ENCODE assay signal across 25 cellular contexts in the genomic region with DNA sequence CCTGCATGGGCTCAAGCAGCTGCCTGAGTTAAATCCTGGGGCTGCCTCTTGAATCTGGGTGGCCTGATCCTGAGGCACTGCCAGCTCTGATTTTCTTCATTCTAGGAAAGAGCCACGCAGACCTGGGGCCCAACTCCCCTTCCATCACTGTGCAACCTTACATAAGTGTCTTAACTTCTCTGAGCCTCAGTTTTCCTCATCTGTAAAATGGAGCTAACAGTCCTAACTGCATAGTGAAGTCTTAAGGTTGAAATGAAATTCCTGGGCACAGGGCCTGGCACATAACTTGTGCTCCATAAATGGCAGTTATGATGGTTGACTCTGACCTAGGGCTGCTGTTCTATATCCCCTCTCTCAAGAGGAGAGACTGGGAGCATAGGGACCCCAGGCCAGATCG.
"Had no signal": no experiment of that assay in that cellular context is flagged by ENCODE, and none has a peak within 500 bp of the region (broad histone marks: within the 10 kb centered on the region; RNA-seq: fewer than 3 reads in every experiment).

No MANE protein-coding gene starts in this region.

- DNase-seq: colonic mucosa; effector CD8-positive, alpha-beta T cell; foreskin fibroblast; gastrocnemius medialis; left cardiac atrium; left lung; mesenchymal stem cell; midbrain; naive thymus-derived CD4-positive, alpha-beta T cell; nephron progenitor cell; stimulated activated CD4-positive, alpha-beta T cell treated with anti-CD3 and anti-CD28 coated beads, Interleukin-4, amount 100 ng/mL, for 4 hours; stimulated activated naive CD8-positive, alpha-beta T cell treated with anti-CD3 and anti-CD28 coated beads, Interleukin-15, Interleukin-2, amounts not matched to agents 100 U/mL and 50 U/mL, for 24 hours; transverse colon; uterus had no signal

- H3K9me3 ChIP-seq: colonic mucosa, gastrocnemius medialis, neutrophil, pancreas, upper lobe of right lung, uterus had no signal

- H3K27ac Mint-ChIP-seq: dendritic cell treated with granulocyte-macrophage colony-stimulating factor and Interleukin-4, amounts not matched to agents 40 ng/mL and 50 ng/mL, for 4 days; endodermal cell; naive thymus-derived CD4-positive, alpha-beta T cell; nephron progenitor cell; progenitor cell of endocrine pancreas; stimulated activated memory B cell treated with anti-CD40 and anti-IgM and Interleukin-4, amounts not matched to agents 10 μg/mL and 1 μg/mL and 100 μg/mL, for 72 hours had no signal

- H3K27me3 Mint-ChIP-seq: stimulated activated memory B cell treated with anti-CD40 and anti-IgM and Interleukin-4, amounts not matched to agents 10 μg/mL and 1 μg/mL and 100 μg/mL, for 72 hours had no signal

- H3K4me1 ChIP-seq: colonic mucosa, gastrocnemius medialis, left lung, pancreas, spleen, transverse colon, upper lobe of right lung, uterus had no signal

- ATAC-seq: esophagus mucosa; gastrocnemius medialis; left cardiac atrium; left lung; naive thymus-derived CD4-positive, alpha-beta T cell; pancreas; stimulated activated memory B cell treated with anti-CD40 and anti-IgM and Interleukin-4, amounts not matched to agents 10 μg/mL and 1 μg/mL and 100 μg/mL, for 72 hours; stimulated activated naive CD8-positive, alpha-beta T cell treated with anti-CD3 and anti-CD28 coated beads, Interleukin-15, Interleukin-2, amounts not matched to agents 100 U/mL and 50 U/mL, for 24 hours; upper lobe of right lung had no signal

- H3K27me3 ChIP-seq: colonic mucosa, gastrocnemius medialis, neutrophil, pancreas, spleen, upper lobe of right lung, uterus had no signal

- H3K4me1 Mint-ChIP-seq: stimulated activated memory B cell treated with anti-CD40 and anti-IgM and Interleukin-4, amounts not matched to agents 10 μg/mL and 1 μg/mL and 100 μg/mL, for 72 hours had no signal

- H3K4me3 Mint-ChIP-seq: dendritic cell treated with granulocyte-macrophage colony-stimulating factor and Interleukin-4, amounts not matched to agents 40 ng/mL and 50 ng/mL, for 4 days; endodermal cell; naive thymus-derived CD4-positive, alpha-beta T cell; nephron progenitor cell; stimulated activated memory B cell treated with anti-CD40 and anti-IgM and Interleukin-4, amounts not matched to agents 10 μg/mL and 1 μg/mL and 100 μg/mL, for 72 hours had no signal

- H3K27ac ChIP-seq: colonic mucosa, epithelial cell of prostate, gastrocnemius medialis, left lung, neutrophil, pancreas, skin epidermis, spleen, transverse colon, upper lobe of right lung, uterus had no signal
